9 cellular contexts compared by ENCODE assay signal in the genomic region with DNA sequence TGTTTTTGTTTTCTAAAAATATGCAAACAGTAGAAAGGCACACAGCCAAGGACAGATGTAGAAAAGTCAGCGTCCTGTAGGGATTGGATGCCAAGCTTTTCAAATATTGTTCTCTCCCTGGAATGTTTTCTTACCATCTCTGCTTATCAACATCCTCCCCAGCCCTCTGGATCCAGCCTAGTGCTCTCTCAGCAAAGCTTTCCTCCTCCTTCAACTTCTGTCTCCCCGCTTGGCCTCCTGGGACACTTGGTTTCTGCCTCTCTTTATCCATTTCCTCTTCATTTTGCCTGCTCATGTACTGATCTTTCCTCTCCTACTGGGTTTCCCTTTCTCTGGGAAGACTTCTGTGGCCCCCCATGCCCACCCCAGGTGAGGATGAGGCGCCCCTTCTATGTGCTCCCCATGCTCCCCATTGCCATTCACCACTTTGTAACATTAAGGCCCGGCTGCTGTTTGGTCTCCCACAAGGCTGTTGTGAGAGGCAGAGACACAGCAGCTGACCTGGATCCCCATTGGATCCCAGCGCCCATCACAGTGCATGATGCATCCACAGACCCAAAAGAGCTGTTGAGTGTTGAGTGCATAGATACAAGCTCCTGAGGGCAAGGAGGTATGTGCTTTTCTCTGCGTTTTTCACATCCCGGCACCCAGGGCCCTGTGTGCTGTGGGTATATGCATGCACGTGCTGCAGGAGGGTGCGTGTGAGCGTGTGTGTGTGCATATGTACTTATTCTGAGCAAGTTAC. TPM values are rescaled to one million over a fixed set of nuclear protein-coding genes. Genes with fewer than 3 reads are reported as not detected.
DNase-seq lines count a peak whose midpoint lies in the region; ATAC-seq and TF ChIP-seq lines count a peak whose summit lies in the region.
"Had no signal": no experiment of that assay in that cellular context is flagged by ENCODE, and none has a peak within 500 bp of the region (broad histone marks: within the 10 kb centered on the region; RNA-seq: fewer than 3 reads in every experiment).

No MANE protein-coding gene starts in this region.

- H3K27me3 Mint-ChIP-seq in activated T-cell treated with anti-CD3 and anti-CD28 coated beads, Interleukin-2, amount 50 U/mL, for 24 hours = no peaks in the 10 kb centered on the region

- peak overlapping the region; percentile 45 to 56 for H3K27ac ChIP-seq in breast epithelium
- H3K27ac ChIP-seq in right lobe of liver = peak overlapping the region in 1 of 3 donors; percentile 20
- peak overlapping the region; percentile 32 to 70 (median 49) for H3K27ac ChIP-seq in upper lobe of left lung

- TF ChIP-seq POLR2A in breast epithelium (IDR thresholded peaks at IDR 0.05) (no peak), right lobe of liver (IDR thresholded peaks at IDR 0.05) (no peak), upper lobe of left lung (IDR thresholded peaks at IDR 0.05) (no peak)

- H3K4me3 Mint-ChIP-seq in activated T-cell treated with anti-CD3 and anti-CD28 coated beads, Interleukin-2, amount 50 U/mL, for 24 hours = peak overlapping the region; percentile 69

- peaks cover 85% of the 10 kb centered on the region for H3K36me3 Mint-ChIP-seq in activated T-cell treated with anti-CD3 and anti-CD28 coated beads, Interleukin-2, amount 50 U/mL, for 24 hours (ENCODE audit: low read depth)

- TF ChIP-seq EP300 in upper lobe of left lung (IDR thresholded peaks at IDR 0.05) = no peak

- H3K36me3 ChIP-seq in breast epithelium (no peaks in the 10 kb centered on the region), right lobe of liver (peaks cover 0 to 2% (median under 1%) of the 10 kb centered on the region in 4 donors), upper lobe of left lung (peaks cover 0 to 1% (median under 1%) of the 10 kb centered on the region in 4 donors)
- H3K36me3 ChIP-seq: gastrocnemius medialis had no signal

- H3K9me3 Mint-ChIP-seq in activated T-cell treated with anti-CD3 and anti-CD28 coated beads, Interleukin-2, amount 50 U/mL, for 24 hours = no peaks in the 10 kb centered on the region

- peak; percentile 65 to 78 (median 74) for ATAC-seq in right lobe of liver
- peak in 1 of 2 donors; percentile 14 for ATAC-seq in upper lobe of left lung (ENCODE audit: low FRiP score in 2 of 2)
- ATAC-seq: gastrocnemius medialis had no signal

- TF ChIP-seq CTCF in breast epithelium (IDR thresholded peaks at IDR 0.05) = no peak
- TF ChIP-seq CTCF in right lobe of liver (IDR thresholded peaks at IDR 0.05) = no peak
- TF ChIP-seq CTCF in upper lobe of left lung (IDR thresholded peaks at IDR 0.05) = no peak

- in situ Hi-C loops in KBM-7 (cut with MboI; ENCODE audit: low pct_unique_long_range_greater_than_20kb, low sequenced_read_pairs) = no loop called here

- H3K4me3 ChIP-seq in breast epithelium = no peak overlapping the region
- H3K4me3 ChIP-seq in right lobe of liver = no peak overlapping the region
- no peak overlapping the region for H3K4me3 ChIP-seq in upper lobe of left lung
- H3K4me3 ChIP-seq: gastrocnemius medialis had no signal

- H3K27ac Mint-ChIP-seq in activated T-cell treated with anti-CD3 and anti-CD28 coated beads, Interleukin-2, amount 50 U/mL, for 24 hours = peak overlapping the region; percentile 93

- H3K27me3 ChIP-seq in breast epithelium = no peaks in the 10 kb centered on the region
- H3K27me3 ChIP-seq in right lobe of liver = no peaks in the 10 kb centered on the region
- no peaks in the 10 kb centered on the region for H3K27me3 ChIP-seq in upper lobe of left lung
- H3K27me3 ChIP-seq: gastrocnemius medialis had no signal

- H3K4me1 Mint-ChIP-seq in activated T-cell treated with anti-CD3 and anti-CD28 coated beads, Interleukin-2, amount 50 U/mL, for 24 hours (ENCODE audit: low read depth) = peaks cover 92% of the 10 kb centered on the region

- intact Hi-C loops in breast epithelium (cut with DNase I; ENCODE audit: low total_unique reads) (no loop called here), right lobe of liver (cut with DNase I) (no loop called here)

- peak; percentile 62 for DNase-seq in activated T-cell treated with anti-CD3 and anti-CD28 coated beads, Interleukin-2, amount 50 U/mL, for 24 hours
- DNase-seq in activated T-cell treated with anti-CD3 and anti-CD28 coated beads for 4 hours (no peak), breast epithelium (ENCODE audit: low spot score in 2 of 2) (no peak), right lobe of liver (peak in 1 of 3 donors; percentile 37), upper lobe of left lung (no peak), KBM-7 (no peak), DMS79 treated with DMSO at 0.1 percent for 48 hours (lab: John Stamatoyannopoulos, UW) (no peak), GF-D8 (lab: John Stamatoyannopoulos, UW) (no peak)
- DNase-seq: gastrocnemius medialis had no signal

- H3K4me1 ChIP-seq in breast epithelium (peaks cover 0 to 40% of the 10 kb centered on the region in 2 donors), right lobe of liver (peaks cover 0 to 34% (median 0%) of the 10 kb centered on the region in 4 donors), upper lobe of left lung (peaks cover 44 to 57% (median 51%) of the 10 kb centered on the region in 4 donors)

- 48% methylated on average over 6 of the region's 10 CpGs for WGBS in right lobe of liver (ENCODE audit: insufficient coverage, low coverage, low lambda C conversion rate, missing lambda C conversion rate)
- WGBS in upper lobe of left lung, 2 donors = 68 to 74% methylated on average over 10 of the region's 10 CpGs

- H3K9me3 ChIP-seq in breast epithelium = no peaks in the 10 kb centered on the region
- no peaks in the 10 kb centered on the region for H3K9me3 ChIP-seq in right lobe of liver
- no peaks in the 10 kb centered on the region for H3K9me3 ChIP-seq in upper lobe of left lung
- H3K9me3 ChIP-seq: gastrocnemius medialis had no signal

RNA-seq across cellular contexts. Expression of a gene that starts 38.2 kb away (rescaled TPM):
- total RNA-seq in breast epithelium (100 to 1,000 TPM in 2 of 3 donors, 10 to 100 TPM in 1; 50.7 to 116 (median 107) TPM), right lobe of liver (100 to 1,000 TPM in 2 of 6 experiments, 10 to 100 TPM in 4; 23.6 to 162 (median 68.4) TPM), upper lobe of left lung (100 to 1,000 TPM in 5 of 6 donors, 10 to 100 TPM in 1; 69.6 to 222 (median 140) TPM)

RNA-seq across cellular contexts. Expression of a gene that starts 56.0 kb away (rescaled TPM):
- total RNA-seq in breast epithelium (10 to 100 TPM in 2 of 3 donors, 1 to 10 TPM in 1; 1.1 to 12.0 (median 10.2) TPM), right lobe of liver (under 1 TPM; 0.09 to 0.55 (median 0.22) TPM), upper lobe of left lung (10 to 100 TPM in 1 of 6 donors, 1 to 10 TPM in 5; 2.0 to 19.9 (median 5.4) TPM)
